ENCODE assay signal across 9 cellular contexts in the genomic region with DNA sequence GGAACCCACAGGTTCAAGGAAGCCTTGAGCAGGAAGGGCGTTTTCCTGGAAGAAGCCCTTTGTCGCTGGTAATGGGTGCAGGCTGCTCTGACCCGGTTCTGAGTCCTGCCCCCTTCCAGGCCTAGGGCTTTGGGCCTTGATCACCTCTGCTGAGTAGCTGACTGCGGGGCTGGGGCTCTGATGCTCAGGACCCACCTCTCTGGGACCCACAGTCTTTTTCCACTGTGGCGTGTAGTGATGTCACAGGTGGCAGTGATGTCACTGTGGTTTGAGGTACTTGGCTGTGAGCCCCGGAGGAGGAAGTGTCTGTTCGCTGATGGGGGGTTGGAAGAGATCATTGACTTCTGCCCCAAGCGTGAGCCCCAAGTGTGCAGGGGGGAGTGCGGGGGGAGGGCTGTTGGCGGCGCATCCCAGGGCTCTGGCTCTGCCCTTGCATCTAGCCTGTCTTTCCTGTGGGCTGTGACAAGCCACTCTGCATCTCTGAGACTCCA. TPM values are rescaled to one million over a fixed set of nuclear protein-coding genes. Genes with fewer than 3 reads are reported as not detected.
DNase-seq lines count a peak whose midpoint lies in the region; ATAC-seq and TF ChIP-seq lines count a peak whose summit lies in the region.
"Had no signal": no experiment of that assay in that cellular context is flagged by ENCODE, and none has a peak within 500 bp of the region (broad histone marks: within the 10 kb centered on the region; RNA-seq: fewer than 3 reads in every experiment).

No MANE protein-coding gene starts in this region.

- H3K9me3 Mint-ChIP-seq in CD8-positive, alpha-beta T cell, result peaks cover 3% of the 10 kb centered on the region

- peak overlapping the region; percentile 85 for H3K27ac ChIP-seq in CD8-positive, alpha-beta T cell (ENCODE audit: low read depth, low read length)
- peak overlapping the region; percentile 74 for H3K27ac ChIP-seq in vagina
- H3K27ac ChIP-seq: SJSA1 had no signal

- CTCF ChIA-PET in CD8-positive, alpha-beta T cell (lab: Charles Lee), result interaction anchor here (0.6 to 13.7 kb wide), 4 partner anchors 23 to 124 kb away, joined by 3 to 155 read pairs (median 4); no protein-coding TSS in a partner anchor

- no peak for TF ChIP-seq CTCF in CD8-positive, alpha-beta T cell (IDR thresholded peaks at IDR 0.05)
- no peak for TF ChIP-seq CTCF in choroid plexus epithelial cell (conservative IDR thresholded peaks at IDR 0.05; ENCODE audit: low read depth, low read length)
- no peak for TF ChIP-seq CTCF in vagina (IDR thresholded peaks at IDR 0.05)

- TF ChIP-seq POLR2A in vagina (IDR thresholded peaks at IDR 0.05) (peak in 1 of 2 donors; percentile 10), GM18505 (IDR thresholded peaks at IDR 0.05; ENCODE audit: borderline replicate concordance, extremely low read depth, insufficient read depth, insufficient read length) (no peak)

- no peaks in the 10 kb centered on the region for H3K27me3 Mint-ChIP-seq in CD8-positive, alpha-beta T cell (ENCODE audit: low read depth)

- H3K4me3 ChIP-seq in CD8-positive, alpha-beta T cell (ENCODE audit: low read depth, low read length), result peak overlapping the region; percentile 5
- no peak overlapping the region for H3K4me3 ChIP-seq in choroid plexus epithelial cell (ENCODE audit: low read depth, low read length)
- no peak overlapping the region for H3K4me3 ChIP-seq in vagina
- H3K4me3 ChIP-seq: SJSA1 had no signal

- peaks cover 82% of the 10 kb centered on the region for H3K4me1 ChIP-seq in CD8-positive, alpha-beta T cell (ENCODE audit: insufficient read depth, low read length)
- H3K4me1 ChIP-seq in vagina, result peaks cover 81% of the 10 kb centered on the region

- H3K9me3 ChIP-seq in CD8-positive, alpha-beta T cell (ENCODE audit: low read length), result no peaks in the 10 kb centered on the region
- H3K9me3 ChIP-seq in vagina, result no peaks in the 10 kb centered on the region
- H3K9me3 ChIP-seq: SJSA1 had no signal

- H3K4me1 Mint-ChIP-seq in CD8-positive, alpha-beta T cell (ENCODE audit: low read depth), result peaks cover 85% of the 10 kb centered on the region

- peaks cover 7% of the 10 kb centered on the region for H3K36me3 Mint-ChIP-seq in CD8-positive, alpha-beta T cell

- ATAC-seq in CD8-positive, alpha-beta T cell, result peak; percentile 59
- ATAC-seq in activated CD4-positive, CD25-positive, alpha-beta regulatory T cell treated with anti-CD3 and anti-CD28 coated beads, Interleukin-2, amount 50 U/mL, for 24 hours, result peak; percentile 27 to 28
- ATAC-seq in sciatic nerve, result peak; percentile 61
- no peak for ATAC-seq in GM18505 (IDR thresholded peaks at IDR 0.05; ENCODE audit: unreplicated experiment)
- no peak for ATAC-seq in HG02981 (IDR thresholded peaks at IDR 0.05; ENCODE audit: unreplicated experiment)

- no peaks in the 10 kb centered on the region for H3K36me3 ChIP-seq in CD8-positive, alpha-beta T cell (ENCODE audit: insufficient read depth, low read length)
- H3K36me3 ChIP-seq in vagina, result no peaks in the 10 kb centered on the region
- H3K36me3 ChIP-seq: SJSA1 had no signal

- H3K27me3 ChIP-seq in CD8-positive, alpha-beta T cell (ENCODE audit: insufficient read depth, low read length), result no peaks in the 10 kb centered on the region
- H3K27me3 ChIP-seq in vagina, result no peaks in the 10 kb centered on the region
- H3K27me3 ChIP-seq: SJSA1 had no signal

- intact Hi-C loops in CD8-positive, alpha-beta T cell (cut with DNase I, micrococcal nuclease), result loop anchor here in 1 of 2 experiments (1.0 to 2.0 kb wide), 2 partner anchors 12 to 17 kb away; no protein-coding TSS in a partner anchor
- intact Hi-C loops in sciatic nerve (cut with DNase I) (no loop called here), vagina (cut with DNase I) (no loop called here)

- DNase-seq in CD8-positive, alpha-beta T cell, result peak; percentile 79 to 99 (median 88)
- peak; percentile 48 for DNase-seq in choroid plexus epithelial cell (ENCODE audit: low read depth)
- DNase-seq in sciatic nerve (ENCODE audit: low spot score), result peak; percentile 77
- DNase-seq in vagina (ENCODE audit: extremely low spot score in 2 of 2), result no peak
- DNase-seq in NCI-H524 (lab: John Stamatoyannopoulos, UW), result no peak

- H3K27ac Mint-ChIP-seq in CD8-positive, alpha-beta T cell, result peak overlapping the region; percentile 98

- peak overlapping the region; percentile 68 for H3K4me3 Mint-ChIP-seq in CD8-positive, alpha-beta T cell

- POLR2A ChIA-PET in CD8-positive, alpha-beta T cell (lab: Charles Lee), result interaction anchor here (0.7 to 2.1 kb wide), 4 partner anchors 22 to 266 kb away, joined by 3 to 9 read pairs (median 6); no protein-coding TSS in a partner anchor

RNA-seq across cellular contexts. Expression of gene TNFRSF1B, which starts 6.9 kb away (rescaled TPM):
- 100 to 1,000 TPM in 1 of 2 experiments, 10 to 100 TPM in 1; 82.6 to 100 TPM for total RNA-seq in CD8-positive, alpha-beta T cell
- total RNA-seq in sciatic nerve (90.9 TPM), vagina (41.0 TPM)

RNA-seq across cellular contexts. Expression of gene VPS13D, which starts 56.2 kb away (rescaled TPM):
- total RNA-seq in CD8-positive, alpha-beta T cell, result 10 to 100 TPM; 55.8 to 58.7 TPM
- 123 TPM for total RNA-seq in sciatic nerve
- total RNA-seq in vagina, result 88.9 TPM

Comparison
In these comparisons a context has a peak if more than half of its experiments do, and no peak if none do; other contexts are left out.
1. ATAC-seq: peak in CD8-positive, alpha-beta T cell (single experiment), activated CD4-positive, CD25-positive, alpha-beta regulatory T cell treated with anti-CD3 and anti-CD28 coated beads, Interleukin-2, amount 50 U/mL, for 24 hours (2 of 2) and sciatic nerve (single experiment); none in GM18505 (single experiment) and HG02981 (single experiment).
2. DNase-seq: peak in CD8-positive, alpha-beta T cell (7 of 7), choroid plexus epithelial cell (single experiment) and sciatic nerve (single experiment); none in vagina (0 of 2) and NCI-H524 (0 of 2).